Comparison of ENCODE assay signal across 19 cellular contexts in genomic region chr7:142712617-142712957, GRCh38. TPM values are rescaled to one million over a fixed set of nuclear protein-coding genes. Genes with fewer than 3 reads are reported as not detected.
DNase-seq lines count a peak whose midpoint lies in the region; ATAC-seq and TF ChIP-seq lines count a peak whose summit lies in the region.
"Had no signal": no experiment of that assay in that cellular context is flagged by ENCODE, and none has a peak within 500 bp of the region (broad histone marks: within the 10 kb centered on the region; RNA-seq: fewer than 3 reads in every experiment).

No MANE protein-coding gene starts in this region.

- no peak overlapping the region for H3K27ac ChIP-seq in 22Rv1
- H3K27ac ChIP-seq in BLaER1 treated with 17β-estradiol and CSF1 and Interleukin-3, amounts not matched to agents 10 nM and 100 nM: peak overlapping the region in 3 of 11 experiments; percentile 51 to 82 (median 77); a peak in 5 of 22 replicates
- no peak overlapping the region for H3K27ac ChIP-seq in Panc1 (ENCODE audit: low read length)
- H3K27ac ChIP-seq in effector memory CD4-positive, alpha-beta T cell (ENCODE audit: insufficient read depth, low read length, poor library complexity, severe bottlenecking): peak overlapping the region; percentile 25
- no peak overlapping the region for H3K27ac ChIP-seq in left lung
- H3K27ac ChIP-seq: cardiac muscle cell, thoracic aorta had no signal

- DNase-seq in Panc1 (ENCODE audit: low read depth, low spot score): no peak
- no peak for DNase-seq in effector memory CD4-positive, alpha-beta T cell
- no peak for DNase-seq in NCI-H2171 (lab: John Stamatoyannopoulos, UW)
- DNase-seq in GM13976 (ENCODE audit: low spot score): no peak
- DNase-seq in LoVo (ENCODE audit: low spot score): no peak
- DNase-seq in left lung: no peak
- DNase-seq: BE2C; effector CD4-positive, alpha-beta T cell; hippocampal formation; NCI-H1930; NCI-H510A treated with DMSO at 0.1 percent for 48 hours had no signal

- H3K4me3 ChIP-seq in BLaER1 treated with 17β-estradiol and CSF1 and Interleukin-3, amounts not matched to agents 10 nM and 100 nM: no peak overlapping the region
- H3K4me3 ChIP-seq in Panc1 (ENCODE audit: low read depth in 2 of 2, low read length in 2 of 2): no peak overlapping the region
- no peak overlapping the region for H3K4me3 ChIP-seq in effector memory CD4-positive, alpha-beta T cell (ENCODE audit: insufficient read depth, low read depth, low read length, poor library complexity, severe bottlenecking)
- no peak overlapping the region for H3K4me3 ChIP-seq in left lung
- H3K4me3 ChIP-seq: cardiac muscle cell, thoracic aorta had no signal

- intact Hi-C loops in Panc1 (cut with micrococcal nuclease; ENCODE audit: unreplicated experiment): loop anchor here (10.0 kb wide), 1 partner anchor 72 kb away; no protein-coding TSS in a partner anchor
- intact Hi-C loops in left lung (cut with DNase I): no loop called here

- no peaks in the 10 kb centered on the region for H3K36me3 ChIP-seq in BLaER1 treated with 17β-estradiol and CSF1 and Interleukin-3, amounts not matched to agents 10 nM and 100 nM
- H3K36me3 ChIP-seq in Panc1 (ENCODE audit: control insufficient read depth, insufficient read depth, low read length) (no peaks in the 10 kb centered on the region), left lung (no peaks in the 10 kb centered on the region)
- H3K36me3 ChIP-seq in effector memory CD4-positive, alpha-beta T cell (ENCODE audit: control insufficient read depth, insufficient read depth, low read length): no peaks in the 10 kb centered on the region
- H3K36me3 ChIP-seq: BE2C, cardiac muscle cell, thoracic aorta had no signal

- H3K9me3 ChIP-seq in BLaER1 treated with 17β-estradiol and CSF1 and Interleukin-3, amounts not matched to agents 10 nM and 100 nM (replicated peaks in 1 of 11): no peaks in the 10 kb centered on the region
- H3K9me3 ChIP-seq in Panc1 (ENCODE audit: control insufficient read depth, insufficient read depth, low read depth, low read length): no peaks in the 10 kb centered on the region
- no peaks in the 10 kb centered on the region for H3K9me3 ChIP-seq in effector memory CD4-positive, alpha-beta T cell (ENCODE audit: control insufficient read depth, low read length)
- H3K9me3 ChIP-seq in left lung: no peaks in the 10 kb centered on the region
- H3K9me3 ChIP-seq: BE2C, SK-N-SH, thoracic aorta had no signal

- H3K27me3 ChIP-seq in BLaER1 treated with 17β-estradiol and CSF1 and Interleukin-3, amounts not matched to agents 10 nM and 100 nM: no peaks in the 10 kb centered on the region
- H3K27me3 ChIP-seq in Panc1 (ENCODE audit: control insufficient read depth, insufficient read depth, low read length): peaks cover 2% of the 10 kb centered on the region; the same call in 1 of the 2 replicates
- no peaks in the 10 kb centered on the region for H3K27me3 ChIP-seq in effector memory CD4-positive, alpha-beta T cell (replicated peaks; ENCODE audit: control insufficient read depth, insufficient read depth, low read length, poor library complexity, severe bottlenecking)
- H3K27me3 ChIP-seq in left lung: peaks cover 0 to 13% of the 10 kb centered on the region in 2 donors
- H3K27me3 ChIP-seq: BE2C, cardiac muscle cell had no signal

- TF ChIP-seq CTCF in 22Rv1 (IDR thresholded peaks at IDR 0.05): peak; percentile 64
- peak; percentile 48 for TF ChIP-seq CTCF in Panc1 (IDR thresholded peaks at IDR 0.05)
- TF ChIP-seq CTCF in GM13976 (IDR thresholded peaks at IDR 0.05; ENCODE audit: borderline replicate concordance, control extremely low read depth, extremely low read depth, insufficient read depth, missing control alignments): no peak
- no peak for TF ChIP-seq CTCF in left lung (IDR thresholded peaks at IDR 0.05)

- POLR2A ChIA-PET in Panc1 (lab: Charles Lee): no interaction called here

- no peaks in the 10 kb centered on the region for H4K20me1 ChIP-seq in BLaER1 treated with 17β-estradiol and CSF1 and Interleukin-3, amounts not matched to agents 10 nM and 100 nM

- BruUV-seq in Panc1 (replicated peaks; lab: Mats Ljungman, UMichigan): no TSS peak

- in situ Hi-C loops in Panc1 (cut with HindIII; ENCODE audit: low pct_unique_long_range_greater_than_20kb, low sequenced_read_pairs): no loop called here
- in situ Hi-C loops in GM13976 (cut with MboI; ENCODE audit: low sequenced_read_pairs, unreplicated experiment): no loop called here

- H3K4me1 ChIP-seq in BLaER1 treated with 17β-estradiol and CSF1 and Interleukin-3, amounts not matched to agents 10 nM and 100 nM: peaks cover 0 to 69% (median 65%) of the 10 kb centered on the region in 10 experiments; a peak in 17 of 20 replicates
- H3K4me1 ChIP-seq in Panc1 (ENCODE audit: control insufficient read depth, insufficient read depth, low read length) (no peaks in the 10 kb centered on the region), left lung (no peaks in the 10 kb centered on the region)
- peaks cover 15% of the 10 kb centered on the region for H3K4me1 ChIP-seq in effector memory CD4-positive, alpha-beta T cell (ENCODE audit: control insufficient read depth, insufficient read depth, low read length, poor library complexity, severe bottlenecking)
- H3K4me1 ChIP-seq: BE2C had no signal

- CTCF ChIA-PET in Panc1 (lab: Charles Lee): no interaction called here

- peak overlapping the region in 7 of 11 experiments; percentile 51 to 88 (median 65); a peak in 11 of 22 replicates for H3K4me2 ChIP-seq in BLaER1 treated with 17β-estradiol and CSF1 and Interleukin-3, amounts not matched to agents 10 nM and 100 nM
- H3K4me2 ChIP-seq: SK-N-SH had no signal

- H3K9ac ChIP-seq in BLaER1 treated with 17β-estradiol and CSF1 and Interleukin-3, amounts not matched to agents 10 nM and 100 nM: no peak overlapping the region
- H3K9ac ChIP-seq: SK-N-SH had no signal

- ATAC-seq in Panc1 (no peak), left lung (no peak)

RNA-seq across cellular contexts. Expression of gene PRSS1, which starts 36.7 kb away (rescaled TPM):
- total RNA-seq in Panc1 (2021; ENCODE audit: unreplicated experiment): 7.3 TPM
- polyA plus RNA-seq in Panc1 (2012; ENCODE audit: insufficient read length): not detected
- under 1 TPM in 1 of 2 donors, not detected in 1; 0.99 TPM for total RNA-seq in left lung
- total RNA-seq: cardiac muscle cell, omental fat pad had no signal
- polyA plus RNA-seq: cardiac muscle cell, SK-N-SH had no signal

RNA-seq across cellular contexts. Expression of gene PRSS2, which starts 58.2 kb away (rescaled TPM):
- total RNA-seq in Panc1 (2021; ENCODE audit: unreplicated experiment) (22.4 TPM), left lung (10 to 100 TPM in 1 of 2 donors, not detected in 1; 13.1 TPM)
- not detected for polyA plus RNA-seq in Panc1 (2012; ENCODE audit: insufficient read length)
- total RNA-seq: cardiac muscle cell, kidney epithelial cell, mononuclear cell had no signal
- polyA plus RNA-seq: cardiac muscle cell, SK-N-SH had no signal

Comparison
In these comparisons a context has a peak if more than half of its experiments do, and no peak if none do; other contexts are left out.
1. CTCF ChIP-seq: peak in 22Rv1 (single experiment) and Panc1 (single experiment); none in GM13976 (single experiment) and left lung (0 of 2).